Comparison of ENCODE assay signal across 10 cellular contexts in genomic region chr11:90434858-90435257, GRCh38.
DNase-seq lines count a peak whose midpoint lies in the region; ATAC-seq and TF ChIP-seq lines count a peak whose summit lies in the region.
"Had no signal": no experiment of that assay in that cellular context is flagged by ENCODE, and none has a peak within 500 bp of the region (broad histone marks: within the 10 kb centered on the region; RNA-seq: fewer than 3 reads in every experiment).

No MANE protein-coding gene starts in this region.

- H3K27ac ChIP-seq in ascending aorta, result no peak overlapping the region
- H3K27ac ChIP-seq: pancreas had no signal

- DNase-seq in COLO829 (ENCODE audit: low spot score) (peak; percentile 10), HT-29 (ENCODE audit: low spot score) (peak; percentile 57), SK-MEL-5 (ENCODE audit: low read depth, low spot score) (peak; percentile 73), kidney tubule cell (ENCODE audit: low spot score) (peak; percentile 28), ascending aorta (ENCODE audit: low spot score in 2 of 2) (no peak)
- DNase-seq in effector CD8-positive, alpha-beta T cell (lab: John Stamatoyannopoulos, UW), result no peak
- DNase-seq in activated CD4-positive, alpha-beta T cell treated with anti-CD3 and anti-CD28 coated beads, Interleukin-2, amount 10 ng/mL, durations not matched to agents 24 days and 14 days, result no peak
- DNase-seq: hypothalamus, pancreas had no signal

- intact Hi-C loops in ascending aorta (cut with DNase I), result no loop called here
- intact Hi-C loops in activated CD4-positive, alpha-beta T cell treated with anti-CD3 and anti-CD28 coated beads, Interleukin-2, amount 10 ng/mL, durations not matched to agents 24 days and 14 days (cut with micrococcal nuclease), result no loop called here

- no peaks in the 10 kb centered on the region for H3K36me3 ChIP-seq in ascending aorta
- H3K36me3 ChIP-seq: pancreas had no signal

- no peaks in the 10 kb centered on the region for H3K4me1 Mint-ChIP-seq in activated CD4-positive, alpha-beta T cell treated with anti-CD3 and anti-CD28 coated beads, Interleukin-2, amount 10 ng/mL, durations not matched to agents 24 days and 14 days

- no peaks in the 10 kb centered on the region for H3K27me3 Mint-ChIP-seq in activated CD4-positive, alpha-beta T cell treated with anti-CD3 and anti-CD28 coated beads, Interleukin-2, amount 10 ng/mL, durations not matched to agents 24 days and 14 days

- H3K27me3 ChIP-seq in ascending aorta, result no peaks in the 10 kb centered on the region
- H3K27me3 ChIP-seq: pancreas had no signal

- H3K4me3 Mint-ChIP-seq in activated CD4-positive, alpha-beta T cell treated with anti-CD3 and anti-CD28 coated beads, Interleukin-2, amount 10 ng/mL, durations not matched to agents 24 days and 14 days, result no peak overlapping the region

- no peaks in the 10 kb centered on the region for H3K9me3 ChIP-seq in ascending aorta
- H3K9me3 ChIP-seq: pancreas had no signal

- H3K36me3 Mint-ChIP-seq in activated CD4-positive, alpha-beta T cell treated with anti-CD3 and anti-CD28 coated beads, Interleukin-2, amount 10 ng/mL, durations not matched to agents 24 days and 14 days (ENCODE audit: low read depth), result no peaks in the 10 kb centered on the region

- no peak overlapping the region for H3K4me3 ChIP-seq in ascending aorta
- H3K4me3 ChIP-seq: pancreas had no signal

- H3K9me3 Mint-ChIP-seq in activated CD4-positive, alpha-beta T cell treated with anti-CD3 and anti-CD28 coated beads, Interleukin-2, amount 10 ng/mL, durations not matched to agents 24 days and 14 days, result no peaks in the 10 kb centered on the region

- ATAC-seq in GM21825 (IDR thresholded peaks at IDR 0.05; ENCODE audit: unreplicated experiment), result no peak
- ATAC-seq: pancreas had no signal

- no peaks in the 10 kb centered on the region for H3K4me1 ChIP-seq in ascending aorta
- H3K4me1 ChIP-seq: pancreas had no signal

- no peak overlapping the region for H3K27ac Mint-ChIP-seq in activated CD4-positive, alpha-beta T cell treated with anti-CD3 and anti-CD28 coated beads, Interleukin-2, amount 10 ng/mL, durations not matched to agents 24 days and 14 days

- no peak for TF ChIP-seq CTCF in ascending aorta (IDR thresholded peaks at IDR 0.05)

- in situ Hi-C loops in SK-MEL-5 (cut with HindIII; ENCODE audit: low pct_unique_long_range_greater_than_20kb, low sequenced_read_pairs), result no loop called here

Comparison
In these comparisons a context has a peak if more than half of its experiments do, and no peak if none do; other contexts are left out.
1. DNase-seq: peak in COLO829 (single experiment), HT-29 (single experiment), SK-MEL-5 (single experiment) and kidney tubule cell (single experiment); none in ascending aorta (0 of 2), effector CD8-positive, alpha-beta T cell (single experiment) and activated CD4-positive, alpha-beta T cell treated with anti-CD3 and anti-CD28 coated beads, Interleukin-2, amount 10 ng/mL, durations not matched to agents 24 days and 14 days (single experiment).